In genomic region chr2:21633531-21634310, GRCh38 we compare ENCODE assay signal across 26 cellular contexts.
A peak's percentile ranks its signal among the peaks of the same experiment; 100 is the strongest.
DNase-seq lines count a peak whose midpoint lies in the region; ATAC-seq and TF ChIP-seq lines count a peak whose summit lies in the region.
"Had no signal": no experiment of that assay in that cellular context is flagged by ENCODE, and none has a peak within 500 bp of the region (broad histone marks: within the 10 kb centered on the region; RNA-seq: fewer than 3 reads in every experiment).

No MANE protein-coding gene starts in this region.

- TF ChIP-seq CTCF in BE2C (IDR thresholded peaks at IDR 0.05; ENCODE audit: low read depth, low read length) (0 out of 2 replicates have a peak, but pooled peaks have one; percentile 5), glutamatergic neuron (IDR thresholded peaks at IDR 0.05; ENCODE audit: partially characterized antibody, unreplicated experiment) (no peak)

- DNase-seq in BE2C (peak; percentile 88), NCI-H1048 (lab: John Stamatoyannopoulos, UW) (peak; percentile 61), NCI-H748 (lab: John Stamatoyannopoulos, UW; ENCODE audit: unreplicated experiment) (peak; percentile 54), glutamatergic neuron (peak; percentile 29), MV-4-11 (lab: John Stamatoyannopoulos, UW) (no peak), HK-2 (ENCODE audit: unreplicated experiment) (no peak), C1 segment of cervical spinal cord (lab: John Stamatoyannopoulos, UW) (no peak)
- DNase-seq: activated CD4-positive, alpha-beta T cell treated with anti-CD3 and anti-CD28 coated beads for 4 hours; activated gamma-delta T cell treated with Interleukin-2 at 50 U/mL for 16 hours; activated T-cell treated with anti-CD3 and anti-CD28 coated beads, Interleukin-2, amount 50 U/mL, for 24 hours; body of pancreas; effector memory CD4-positive, alpha-beta T cell; EL; foreskin keratinocyte; MG63; midbrain; natural killer cell; NCI-H1694; NCI-H446; small intestine; stimulated activated CD4-positive, alpha-beta T cell treated with anti-CD3 and anti-CD28 coated beads, Interleukin-1b, Interleukin-23, amount 100 ng/mL, for 48 hours; T-helper 1 cell; upper lobe of right lung had no signal

- H3K27me3 ChIP-seq in BE2C: no peaks in the 10 kb centered on the region
- H3K27me3 ChIP-seq: BLaER1, body of pancreas, foreskin keratinocyte, left lung, MG63, upper lobe of right lung had no signal

- H3K4me1 ChIP-seq in BE2C: peaks cover 18% of the 10 kb centered on the region
- H3K4me1 ChIP-seq: body of pancreas, foreskin keratinocyte, left lung, upper lobe of right lung had no signal

- peak overlapping the region; percentile 46 for H3K4me3 ChIP-seq in BE2C (ENCODE audit: low read depth, low read length)
- H3K4me3 ChIP-seq: BLaER1, body of pancreas, left lung, MG63, upper lobe of right lung had no signal

- H3K4me1 Mint-ChIP-seq in glutamatergic neuron (ENCODE audit: low read depth, unreplicated experiment): no peaks in the 10 kb centered on the region
- H3K4me1 Mint-ChIP-seq: natural killer cell had no signal

- ATAC-seq in HG02870 (IDR thresholded peaks at IDR 0.05; ENCODE audit: unreplicated experiment): no peak
- ATAC-seq: body of pancreas, foreskin keratinocyte, left lung, natural killer cell, upper lobe of right lung had no signal

- no peak overlapping the region for H3K27ac Mint-ChIP-seq in glutamatergic neuron (ENCODE audit: unreplicated experiment)
- H3K27ac Mint-ChIP-seq: activated T-cell treated with anti-CD3 and anti-CD28 coated beads, Interleukin-2, amount 50 U/mL, for 24 hours; natural killer cell had no signal

- H3K27me3 Mint-ChIP-seq in glutamatergic neuron (ENCODE audit: unreplicated experiment): no peaks in the 10 kb centered on the region
- H3K27me3 Mint-ChIP-seq: activated T-cell treated with anti-CD3 and anti-CD28 coated beads, Interleukin-2, amount 50 U/mL, for 24 hours had no signal

- H3K36me3 ChIP-seq in BE2C: no peaks in the 10 kb centered on the region
- H3K36me3 ChIP-seq: BLaER1, left lung, MG63, upper lobe of right lung had no signal

- H3K4me3 Mint-ChIP-seq in glutamatergic neuron (ENCODE audit: unreplicated experiment): no peak overlapping the region
- H3K4me3 Mint-ChIP-seq: activated T-cell treated with anti-CD3 and anti-CD28 coated beads, Interleukin-2, amount 50 U/mL, for 24 hours; natural killer cell had no signal

- H3K9me3 ChIP-seq in BE2C: no peaks in the 10 kb centered on the region
- H3K9me3 ChIP-seq: BLaER1, body of pancreas, left lung, MG63, upper lobe of right lung had no signal

- H3K36me3 Mint-ChIP-seq in glutamatergic neuron (ENCODE audit: unreplicated experiment): no peaks in the 10 kb centered on the region
- H3K36me3 Mint-ChIP-seq: natural killer cell had no signal

- no peaks in the 10 kb centered on the region for H3K9me3 Mint-ChIP-seq in glutamatergic neuron (ENCODE audit: unreplicated experiment)

Comparison
In these comparisons a context has a peak if more than half of its experiments do, and no peak if none do; other contexts are left out.
1. DNase-seq: peak in BE2C (single experiment), NCI-H1048 (single experiment), NCI-H748 (single experiment) and glutamatergic neuron (single experiment); none in MV-4-11 (single experiment), HK-2 (single experiment) and C1 segment of cervical spinal cord (0 of 14).